Comparison of ENCODE assay signal across 9 cellular contexts in genomic region chr12:5442251-5443006, GRCh38. TPM values are rescaled to one million over a fixed set of nuclear protein-coding genes. Genes with fewer than 3 reads are reported as not detected.
DNase-seq lines count a peak whose midpoint lies in the region; ATAC-seq and TF ChIP-seq lines count a peak whose summit lies in the region.
"Had no signal": no experiment of that assay in that cellular context is flagged by ENCODE, and none has a peak within 500 bp of the region (broad histone marks: within the 10 kb centered on the region; RNA-seq: fewer than 3 reads in every experiment).

No MANE protein-coding gene starts in this region.

- ATAC-seq in left colon (peak; percentile 83), HG03439 (IDR thresholded peaks at IDR 0.05; ENCODE audit: unreplicated experiment) (no peak)

- peak; percentile 70 for TF ChIP-seq CTCF in astrocyte of the cerebellum (IDR thresholded peaks at IDR 0.05; ENCODE audit: low read depth, low read length, missing control alignments)

- intact Hi-C loops in left colon (cut with DNase I, micrococcal nuclease), result loop anchor here in 1 of 2 donors (10.0 kb wide), 1 partner anchor 238 kb away; no protein-coding TSS in a partner anchor

- in situ Hi-C loops in astrocyte of the cerebellum (cut with HindIII; ENCODE audit: low sequenced_read_pairs), result no loop called here

- no peak overlapping the region for H3K4me3 ChIP-seq in astrocyte of the cerebellum (ENCODE audit: low read depth, low read length)

- peak; percentile 72 for DNase-seq in ELR (ENCODE audit: low read depth)
- peak; percentile 36 for DNase-seq in NCI-H1105 (lab: John Stamatoyannopoulos, UW)
- peak; percentile 58 for DNase-seq in astrocyte of the cerebellum (ENCODE audit: low read depth)
- DNase-seq in left colon, result no peak
- DNase-seq in nucleus accumbens (lab: John Stamatoyannopoulos, UW), result no peak
- no peak for DNase-seq in KG1 (lab: John Stamatoyannopoulos, UW)
- no peak for DNase-seq in GF-D8 (lab: John Stamatoyannopoulos, UW)
- DNase-seq: naive B cell had no signal

RNA-seq across cellular contexts. Expression of gene NTF3, which starts 10.5 kb away (rescaled TPM):
- under 1 TPM; 0.40 to 0.59 TPM for total RNA-seq in left colon

Comparison
In these comparisons a context has a peak if more than half of its experiments do, and no peak if none do; other contexts are left out.
1. DNase-seq: peak in ELR (single experiment), NCI-H1105 (single experiment) and astrocyte of the cerebellum (single experiment); none in left colon (0 of 2), nucleus accumbens (0 of 56), KG1 (single experiment) and GF-D8 (single experiment).